ENCODE assay signal across 11 cellular contexts in genomic region chr5:119176785-119177184, GRCh38.
"Had no signal": no experiment of that assay in that cellular context is flagged by ENCODE, and none has a peak within 500 bp of the region (broad histone marks: within the 10 kb centered on the region; RNA-seq: fewer than 3 reads in every experiment).

No MANE protein-coding gene starts in this region.

- DNase-seq: GM23248, GOT3, H7, H9, HCEC 1CT, HFFc6 had no signal

- H2AFZ ChIP-seq: GM23248, GM23338 had no signal

- H3K4me1 ChIP-seq: HAP-1 had no signal

- H3K9me3 Mint-ChIP-seq: GM23338, H9, HFFc6 had no signal

- H3K4me3 Mint-ChIP-seq: GM23338, H9, HFFc6 had no signal

- ATAC-seq: GM23338, HCT116 had no signal

- H3K36me3 ChIP-seq: HAP-1 had no signal

- FAIRE-seq: H1, H54 had no signal

- H3K9ac ChIP-seq: GM23248 had no signal

- H3K4me3 ChIP-seq: GM23248, GM23338, HAP-1 had no signal

- H3K27ac ChIP-seq: GM23248 had no signal

- H3K27ac Mint-ChIP-seq: GM23338, H9, HFFc6 had no signal

- H3K9me3 ChIP-seq: HAP-1 had no signal

- H3K4me2 ChIP-seq: GM23338 had no signal
